Comparison of ENCODE assay signal across 8 cellular contexts in the genomic region with DNA sequence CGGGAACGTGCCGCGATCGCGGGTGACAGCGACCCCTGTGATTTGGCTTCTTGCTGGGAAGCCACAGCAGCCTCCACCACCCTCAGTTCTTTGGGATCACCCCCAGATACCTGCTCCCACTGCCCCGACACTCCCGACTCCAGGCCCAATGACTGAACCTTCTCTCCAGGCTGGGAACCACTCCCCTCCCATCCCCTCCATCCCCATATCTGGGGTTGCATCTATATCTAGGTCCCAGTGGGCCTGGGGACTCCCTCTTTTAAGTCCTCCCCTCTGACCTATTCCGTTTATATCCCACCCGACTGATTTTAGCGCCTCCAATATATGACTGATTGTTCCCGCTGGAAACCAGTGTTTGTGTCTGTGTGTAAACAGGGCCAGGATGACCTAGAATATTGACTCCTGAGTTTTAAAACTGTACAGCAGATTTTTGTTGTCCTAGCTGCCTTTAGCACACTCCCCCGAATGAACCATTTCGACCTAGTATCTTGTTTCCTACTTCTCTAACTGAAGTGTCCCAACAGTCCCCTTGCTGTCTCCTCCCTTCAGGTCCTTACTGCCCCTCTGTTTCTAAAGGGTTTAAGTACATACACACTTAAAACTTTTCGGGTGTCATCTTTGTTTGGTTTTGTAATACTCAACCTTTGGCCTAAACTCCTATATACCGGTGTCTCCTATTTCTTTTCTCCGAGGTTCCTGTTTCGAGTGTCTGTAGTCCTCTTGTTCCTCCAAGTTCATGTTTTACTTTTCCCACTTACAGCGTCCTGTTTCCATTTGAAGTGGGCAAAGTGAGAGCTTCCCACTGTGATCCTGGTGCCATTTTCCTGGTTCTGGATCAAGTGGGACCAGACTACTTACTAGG. TPM values are rescaled to one million over a fixed set of nuclear protein-coding genes. Genes with fewer than 3 reads are reported as not detected.
DNase-seq lines count a peak whose midpoint lies in the region; ATAC-seq and TF ChIP-seq lines count a peak whose summit lies in the region.

No MANE protein-coding gene starts in this region.

- H3K36me3 Mint-ChIP-seq in activated CD4-positive, alpha-beta T cell treated with anti-CD3 and anti-CD28 coated beads, Interleukin-2, amount 10 ng/mL, durations not matched to agents 7 days and 5 days (ENCODE audit: low read depth) = peaks cover 25% of the 10 kb centered on the region
- peaks cover 29% of the 10 kb centered on the region for H3K36me3 Mint-ChIP-seq in WTC11

- POLR2A ChIA-PET in activated CD4-positive, alpha-beta T cell treated with anti-CD3 and anti-CD28 coated beads, Interleukin-2, amount 10 ng/mL, durations not matched to agents 7 days and 5 days (lab: Charles Lee) = interaction anchor here (0.8 to 1.0 kb wide), 2 partner anchors 55 to 88 kb away, joined by 3 to 6 read pairs; no protein-coding TSS in a partner anchor
- POLR2A ChIA-PET in WTC11 (lab: Charles Lee) = interaction anchor here (1.0 to 1.8 kb wide), 4 partner anchors 23 to 128 kb away, joined by 5 to 9 read pairs (median 6); a partner anchor contains a TSS

- H3K27me3 ChIP-seq in left ventricle myocardium inferior (ENCODE audit: low read depth) = peaks cover 24% of the 10 kb centered on the region

- H3K27ac ChIP-seq in left ventricle myocardium inferior (replicated peaks) = peak overlapping the region; percentile 93

- H3K9me3 Mint-ChIP-seq in activated CD4-positive, alpha-beta T cell treated with anti-CD3 and anti-CD28 coated beads, Interleukin-2, amount 10 ng/mL, durations not matched to agents 7 days and 5 days = no peaks in the 10 kb centered on the region
- H3K9me3 Mint-ChIP-seq in WTC11 = no peaks in the 10 kb centered on the region

- ATAC-seq in WTC11 = no peak

- DNase-seq in activated CD4-positive, alpha-beta T cell treated with anti-CD3 and anti-CD28 coated beads, Interleukin-2, amount 10 ng/mL, durations not matched to agents 7 days and 5 days = no peak
- DNase-seq in activated CD4-positive, alpha-beta T cell treated with anti-CD3 and anti-CD28 coated beads for 4 hours = no peak
- DNase-seq in WTC11 (ENCODE audit: low spot score) (no peak), left ventricle myocardium inferior (no peak), skeletal muscle cell (ENCODE audit: low read depth) (no peak), SW 1271 (lab: John Stamatoyannopoulos, UW) (no peak), SHP77 treated with DMSO at 0.1 percent for 48 hours (lab: John Stamatoyannopoulos, UW) (no peak)
- no peak for DNase-seq in stimulated activated CD4-positive, alpha-beta T cell treated with anti-CD3 and anti-CD28 coated beads, Interleukin-2, amount 100 ng/mL, for 48 hours

- H3K9me3 ChIP-seq in left ventricle myocardium inferior (replicated peaks) = no peaks in the 10 kb centered on the region

- intact Hi-C loops in left ventricle myocardium inferior (cut with micrococcal nuclease) = no loop called here

- peaks cover 37% of the 10 kb centered on the region for H3K4me1 Mint-ChIP-seq in activated CD4-positive, alpha-beta T cell treated with anti-CD3 and anti-CD28 coated beads, Interleukin-2, amount 10 ng/mL, durations not matched to agents 7 days and 5 days
- H3K4me1 Mint-ChIP-seq in WTC11 = peaks cover 25% of the 10 kb centered on the region

- H3K4me3 Mint-ChIP-seq in activated CD4-positive, alpha-beta T cell treated with anti-CD3 and anti-CD28 coated beads, Interleukin-2, amount 10 ng/mL, durations not matched to agents 7 days and 5 days = peak overlapping the region; percentile 94
- H3K4me3 Mint-ChIP-seq in WTC11 = peak overlapping the region; percentile 89

- peak overlapping the region; percentile 92 for H3K4me3 ChIP-seq in left ventricle myocardium inferior
- H3K4me3 ChIP-seq in skeletal muscle cell (ENCODE audit: low read depth, low read length) = peak overlapping the region; percentile 95

- peak overlapping the region; percentile 91 for H3K27ac Mint-ChIP-seq in activated CD4-positive, alpha-beta T cell treated with anti-CD3 and anti-CD28 coated beads, Interleukin-2, amount 10 ng/mL, durations not matched to agents 7 days and 5 days
- peak overlapping the region; percentile 93 for H3K27ac Mint-ChIP-seq in WTC11

- H3K27me3 Mint-ChIP-seq in activated CD4-positive, alpha-beta T cell treated with anti-CD3 and anti-CD28 coated beads, Interleukin-2, amount 10 ng/mL, durations not matched to agents 7 days and 5 days = peaks cover 8% of the 10 kb centered on the region
- H3K27me3 Mint-ChIP-seq in WTC11 (ENCODE audit: low read depth) = no peaks in the 10 kb centered on the region

- peaks cover 25% of the 10 kb centered on the region for H3K36me3 ChIP-seq in left ventricle myocardium inferior

- TF ChIP-seq CTCF in WTC11 (IDR thresholded peaks at IDR 0.05) (no peak), left ventricle myocardium inferior (IDR thresholded peaks at IDR 0.05; ENCODE audit: borderline replicate concordance) (no peak)

- CTCF ChIA-PET in activated CD4-positive, alpha-beta T cell treated with anti-CD3 and anti-CD28 coated beads, Interleukin-2, amount 10 ng/mL, durations not matched to agents 7 days and 5 days (lab: Charles Lee) = interaction anchor here (0.6 to 3.9 kb wide), 24 partner anchors 11 to 360 kb away, joined by 3 to 35 read pairs (median 4); a partner anchor contains a TSS
- CTCF ChIA-PET in WTC11 (lab: Charles Lee) = interaction anchor here (0.7 to 3.3 kb wide), 24 partner anchors 11 to 376 kb away, joined by 3 to 50 read pairs (median 4); no protein-coding TSS in a partner anchor

- peaks cover 37% of the 10 kb centered on the region for H3K4me1 ChIP-seq in left ventricle myocardium inferior

TF ChIP-seq in WTC11, 78 proteins besides CTCF, POLR2A, EP300 and RAD21:
- TF ChIP-seq NR3C1 (CRISPR knock-in tag; conservative IDR thresholded peaks at IDR 0.05; ENCODE audit: low read depth) (no peak), ESRRA (CRISPR knock-in tag; IDR thresholded peaks at IDR 0.05; ENCODE audit: borderline replicate concordance) (no peak), JAZF1 (CRISPR knock-in tag; IDR thresholded peaks at IDR 0.05) (no peak), NR2C2 (CRISPR knock-in tag; IDR thresholded peaks at IDR 0.05) (no peak), RELA (CRISPR knock-in tag; IDR thresholded peaks at IDR 0.05; ENCODE audit: borderline replicate concordance) (no peak)
- TF ChIP-seq, protein P1, sequence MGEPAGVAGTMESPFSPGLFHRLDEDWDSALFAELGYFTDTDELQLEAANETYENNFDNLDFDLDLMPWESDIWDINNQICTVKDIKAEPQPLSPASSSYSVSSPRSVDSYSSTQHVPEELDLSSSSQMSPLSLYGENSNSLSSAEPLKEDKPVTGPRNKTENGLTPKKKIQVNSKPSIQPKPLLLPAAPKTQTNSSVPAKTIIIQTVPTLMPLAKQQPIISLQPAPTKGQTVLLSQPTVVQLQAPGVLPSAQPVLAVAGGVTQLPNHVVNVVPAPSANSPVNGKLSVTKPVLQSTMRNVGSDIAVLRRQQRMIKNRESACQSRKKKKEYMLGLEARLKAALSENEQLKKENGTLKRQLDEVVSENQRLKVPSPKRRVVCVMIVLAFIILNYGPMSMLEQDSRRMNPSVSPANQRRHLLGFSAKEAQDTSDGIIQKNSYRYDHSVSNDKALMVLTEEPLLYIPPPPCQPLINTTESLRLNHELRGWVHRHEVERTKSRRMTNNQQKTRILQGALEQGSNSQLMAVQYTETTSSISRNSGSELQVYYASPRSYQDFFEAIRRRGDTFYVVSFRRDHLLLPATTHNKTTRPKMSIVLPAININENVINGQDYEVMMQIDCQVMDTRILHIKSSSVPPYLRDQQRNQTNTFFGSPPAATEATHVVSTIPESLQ (CRISPR knock-in tag; IDR thresholded peaks at IDR 0.05) = no peak
- TF ChIP-seq, protein P2, sequence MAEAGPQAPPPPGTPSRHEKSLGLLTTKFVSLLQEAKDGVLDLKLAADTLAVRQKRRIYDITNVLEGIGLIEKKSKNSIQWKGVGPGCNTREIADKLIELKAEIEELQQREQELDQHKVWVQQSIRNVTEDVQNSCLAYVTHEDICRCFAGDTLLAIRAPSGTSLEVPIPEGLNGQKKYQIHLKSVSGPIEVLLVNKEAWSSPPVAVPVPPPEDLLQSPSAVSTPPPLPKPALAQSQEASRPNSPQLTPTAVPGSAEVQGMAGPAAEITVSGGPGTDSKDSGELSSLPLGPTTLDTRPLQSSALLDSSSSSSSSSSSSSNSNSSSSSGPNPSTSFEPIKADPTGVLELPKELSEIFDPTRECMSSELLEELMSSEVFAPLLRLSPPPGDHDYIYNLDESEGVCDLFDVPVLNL (CRISPR knock-in tag; IDR thresholded peaks at IDR 0.05; ENCODE audit: borderline replicate concordance, low read depth) = 0 out of 2 replicates have a peak, but pooled peaks have one; percentile 26
- TF ChIP-seq, protein P3, sequence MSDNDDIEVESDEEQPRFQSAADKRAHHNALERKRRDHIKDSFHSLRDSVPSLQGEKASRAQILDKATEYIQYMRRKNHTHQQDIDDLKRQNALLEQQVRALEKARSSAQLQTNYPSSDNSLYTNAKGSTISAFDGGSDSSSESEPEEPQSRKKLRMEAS (CRISPR knock-in tag; IDR thresholded peaks at IDR 0.05) = no peak

RNA-seq across cellular contexts. Expression of a gene that starts 0.8 kb away (rescaled TPM):
- total RNA-seq in activated CD4-positive, alpha-beta T cell treated with anti-CD3 and anti-CD28 coated beads, Interleukin-2, amount 10 ng/mL, durations not matched to agents 7 days and 5 days = 10 to 100 TPM; 88.4 to 94.9 TPM
- 157 to 190 TPM (median 158 TPM) in 3 replicates for total RNA-seq in WTC11 (2021)
- total RNA-seq in left ventricle myocardium inferior = 86.7 TPM

RNA-seq across cellular contexts. Expression of a gene that starts 18.6 kb away (rescaled TPM):
- 1 to 10 TPM in 1 of 2 experiments, under 1 TPM in 1; 0.89 to 1.5 TPM for total RNA-seq in activated CD4-positive, alpha-beta T cell treated with anti-CD3 and anti-CD28 coated beads, Interleukin-2, amount 10 ng/mL, durations not matched to agents 7 days and 5 days
- not detected in 3 replicates for total RNA-seq in WTC11 (2021)
- 0.66 TPM for total RNA-seq in left ventricle myocardium inferior

RNA-seq across cellular contexts. Expression of a gene that starts 33.8 kb away (rescaled TPM):
- total RNA-seq in activated CD4-positive, alpha-beta T cell treated with anti-CD3 and anti-CD28 coated beads, Interleukin-2, amount 10 ng/mL, durations not matched to agents 7 days and 5 days = not detected
- not detected in 3 replicates for total RNA-seq in WTC11 (2021)
- not detected for total RNA-seq in left ventricle myocardium inferior

RNA-seq across cellular contexts. Expression of a gene that starts 53.9 kb away (rescaled TPM):
- not detected for total RNA-seq in activated CD4-positive, alpha-beta T cell treated with anti-CD3 and anti-CD28 coated beads, Interleukin-2, amount 10 ng/mL, durations not matched to agents 7 days and 5 days
- total RNA-seq in WTC11 (2021) (not detected in 3 replicates), left ventricle myocardium inferior (not detected)

RNA-seq across cellular contexts. Expression of a gene that starts 54.0 kb away (rescaled TPM):
- total RNA-seq in activated CD4-positive, alpha-beta T cell treated with anti-CD3 and anti-CD28 coated beads, Interleukin-2, amount 10 ng/mL, durations not matched to agents 7 days and 5 days = 100 to 1,000 TPM; 152 TPM
- total RNA-seq in WTC11 (2021) = 53.2 to 59.4 TPM (median 54.1 TPM) in 3 replicates
- 44.7 TPM for total RNA-seq in left ventricle myocardium inferior
